Comparison of ENCODE assay signal across 8 cellular contexts in the genomic region with DNA sequence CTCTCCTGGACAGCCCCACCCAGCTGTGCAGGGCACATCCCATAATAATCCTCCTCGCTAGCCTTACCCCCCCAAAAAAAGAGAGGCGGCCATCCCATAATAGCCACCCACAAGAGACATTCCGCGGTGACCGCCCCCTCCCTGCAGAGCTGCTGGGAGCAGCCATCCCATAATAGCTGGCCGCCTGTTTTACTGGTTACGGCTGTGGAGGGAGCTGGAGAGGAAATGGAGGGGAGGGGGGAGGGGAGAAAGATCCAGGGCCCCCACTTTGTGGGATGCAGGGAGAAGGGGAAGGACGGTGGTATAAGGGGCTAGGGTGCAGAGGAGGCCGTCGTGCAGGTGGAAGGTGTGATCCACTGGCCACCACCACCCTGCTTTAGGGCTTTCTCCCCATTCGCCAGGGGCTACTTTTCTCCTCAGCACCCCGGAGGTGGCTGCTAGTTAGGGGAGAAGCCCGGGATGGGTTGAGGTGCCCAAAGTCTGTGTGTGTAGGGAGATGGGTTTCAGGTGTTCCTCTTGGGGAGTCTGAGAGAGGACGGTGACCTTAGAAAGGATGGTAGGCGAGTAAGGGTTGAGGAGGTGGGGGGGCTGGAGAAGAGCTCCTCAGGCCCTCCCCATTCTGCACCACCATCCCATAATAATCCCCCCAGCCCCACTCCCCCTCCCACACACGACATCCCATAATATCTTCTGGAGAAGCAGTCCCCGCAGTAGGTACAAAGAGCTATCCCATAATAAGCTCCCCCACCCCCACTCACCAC. TPM values are rescaled to one million over a fixed set of nuclear protein-coding genes. Genes with fewer than 3 reads are reported as not detected.
DNase-seq lines count a peak whose midpoint lies in the region; ATAC-seq, FAIRE-seq and TF ChIP-seq lines count a peak whose summit lies in the region.

No MANE protein-coding gene starts in this region.

- H3K27me3 Mint-ChIP-seq in astrocyte (ENCODE audit: low read depth, unreplicated experiment): no peaks in the 10 kb centered on the region

- 8 to 13% (median 12%) methylated on average over 16 to 17 of the region's 17 CpGs for WGBS in psoas muscle, 3 donors

- intact Hi-C loops in psoas muscle (cut with DNase I): no loop called here

- FAIRE-seq in astrocyte (lab: Jason Lieb, UNC): no peak

- peaks cover 0 to 2% (median 0%) of the 10 kb centered on the region in 11 experiments; a peak in 1 of 22 replicates for H4K20me1 ChIP-seq in BLaER1 treated with 17β-estradiol and CSF1 and Interleukin-3, amounts not matched to agents 10 nM and 100 nM
- H4K20me1 ChIP-seq in astrocyte (ENCODE audit: insufficient read depth, low read length): no peaks in the 10 kb centered on the region

- H3K27me3 ChIP-seq in BLaER1 treated with 17β-estradiol and CSF1 and Interleukin-3, amounts not matched to agents 10 nM and 100 nM: no peaks in the 10 kb centered on the region
- no peaks in the 10 kb centered on the region for H3K27me3 ChIP-seq in astrocyte (ENCODE audit: insufficient read depth, low read length)
- H3K27me3 ChIP-seq in psoas muscle (ENCODE audit: insufficient read depth in 3 of 3, low read length in 2 of 3): no peaks in the 10 kb centered on the region

- H3K9me3 ChIP-seq in BLaER1 treated with 17β-estradiol and CSF1 and Interleukin-3, amounts not matched to agents 10 nM and 100 nM (replicated peaks in 1 of 11): no peaks in the 10 kb centered on the region
- no peaks in the 10 kb centered on the region for H3K9me3 ChIP-seq in astrocyte (ENCODE audit: insufficient read depth, low read depth, low read length)
- no peaks in the 10 kb centered on the region for H3K9me3 ChIP-seq in psoas muscle

- DNase-seq in HFF-Myc (ENCODE audit: extremely low read depth, low read depth): peak; percentile 56
- peak; percentile 87 for DNase-seq in NCI-H526 treated with DMSO at 0.1 percent for 48 hours (lab: John Stamatoyannopoulos, UW)
- DNase-seq in astrocyte (ENCODE audit: low read depth): peak; percentile 74
- DNase-seq in hypothalamus (lab: John Stamatoyannopoulos, UW): peak in 48 of 51 donors; percentile 36 to 100 (median 76)
- DNase-seq in psoas muscle: peak; percentile 69 to 85
- no peak for DNase-seq in GM19240 (ENCODE audit: insufficient read length, low spot score)

- H3K9me3 Mint-ChIP-seq in astrocyte (ENCODE audit: unreplicated experiment): no peaks in the 10 kb centered on the region

- H3K79me2 ChIP-seq in astrocyte (ENCODE audit: insufficient read depth, low read length): no peaks in the 10 kb centered on the region

- H3K27ac Mint-ChIP-seq in astrocyte (ENCODE audit: unreplicated experiment): peak overlapping the region; percentile 53

- H3K9ac ChIP-seq in BLaER1 treated with 17β-estradiol and CSF1 and Interleukin-3, amounts not matched to agents 10 nM and 100 nM: peak overlapping the region; percentile 56 to 86 (median 69); a peak in 21 of 22 replicates
- H3K9ac ChIP-seq in astrocyte (ENCODE audit: low read length): peak overlapping the region; percentile 73

- peak overlapping the region; percentile 90 to 99 (median 96) for H3K4me2 ChIP-seq in BLaER1 treated with 17β-estradiol and CSF1 and Interleukin-3, amounts not matched to agents 10 nM and 100 nM
- peak overlapping the region; percentile 86 for H3K4me2 ChIP-seq in astrocyte (ENCODE audit: low read length)

- H3K36me3 ChIP-seq in BLaER1 treated with 17β-estradiol and CSF1 and Interleukin-3, amounts not matched to agents 10 nM and 100 nM: peaks cover 0 to 2% (median 0%) of the 10 kb centered on the region in 11 experiments; a peak in 1 of 22 replicates
- H3K36me3 ChIP-seq in astrocyte (ENCODE audit: insufficient read depth, low read length): no peaks in the 10 kb centered on the region
- H3K36me3 ChIP-seq in psoas muscle (ENCODE audit: insufficient read depth in 1 of 2, low read depth in 1 of 2): no peaks in the 10 kb centered on the region

- peak overlapping the region; percentile 79 for H2AFZ ChIP-seq in astrocyte (ENCODE audit: low read depth, low read length)

- peak overlapping the region; percentile 59 to 96 (median 79) for H3K27ac ChIP-seq in BLaER1 treated with 17β-estradiol and CSF1 and Interleukin-3, amounts not matched to agents 10 nM and 100 nM
- H3K27ac ChIP-seq in astrocyte (ENCODE audit: low read depth, low read length) (peak overlapping the region; percentile 79), psoas muscle (peak overlapping the region; percentile 72)

- peak in 3 of 4 donors; percentile 8 to 47 (median 18) for ATAC-seq in psoas muscle
- ATAC-seq in HG03460 (IDR thresholded peaks at IDR 0.05; ENCODE audit: unreplicated experiment): no peak

- no peaks in the 10 kb centered on the region for H3K36me3 Mint-ChIP-seq in astrocyte (ENCODE audit: low read depth, unreplicated experiment)

- no peak overlapping the region for H3K4me3 Mint-ChIP-seq in astrocyte (ENCODE audit: unreplicated experiment)

- H3K4me1 ChIP-seq in BLaER1 treated with 17β-estradiol and CSF1 and Interleukin-3, amounts not matched to agents 10 nM and 100 nM: peaks cover 68 to 88% (median 78%) of the 10 kb centered on the region in 10 experiments
- H3K4me1 ChIP-seq in astrocyte (ENCODE audit: insufficient read depth, low read length): peaks cover 21% of the 10 kb centered on the region
- peaks cover 13% of the 10 kb centered on the region for H3K4me1 ChIP-seq in psoas muscle

- H3K4me1 Mint-ChIP-seq in astrocyte (ENCODE audit: low read depth, unreplicated experiment): peaks cover 23% of the 10 kb centered on the region

- peak overlapping the region; percentile 20 to 59 (median 31); a peak in 13 of 20 replicates for H3K4me3 ChIP-seq in BLaER1 treated with 17β-estradiol and CSF1 and Interleukin-3, amounts not matched to agents 10 nM and 100 nM
- H3K4me3 ChIP-seq in HFF-Myc (replicated peaks; ENCODE audit: low read depth, low read length): no peak overlapping the region; the same call in 1 of the 2 replicates
- peak overlapping the region; percentile 38 for H3K4me3 ChIP-seq in astrocyte (ENCODE audit: insufficient read depth, low read depth, low read length)
- peak overlapping the region; percentile 25 for H3K4me3 ChIP-seq in psoas muscle

- TF ChIP-seq CTCF in HFF-Myc (IDR thresholded peaks at IDR 0.05; ENCODE audit: low read depth, low read length, missing control alignments): no peak
- TF ChIP-seq CTCF in astrocyte (IDR thresholded peaks at IDR 0.05; ENCODE audit: insufficient read depth, low read depth, low read length): no peak
- no peak for TF ChIP-seq CTCF in psoas muscle (IDR thresholded peaks at IDR 0.05)

RNA-seq across cellular contexts. Expression of gene CHD4, which starts 6.0 kb away (rescaled TPM):
- 319 and 329 TPM in 2 replicates for total RNA-seq in astrocyte
- total RNA-seq in psoas muscle: 100 to 1,000 TPM in 2 of 4 donors, 10 to 100 TPM in 2; 94.5 to 152 (median 112) TPM
- polyA plus RNA-seq in psoas muscle: 10 to 100 TPM; 62.5 to 90.0 (median 78.5) TPM

RNA-seq across cellular contexts. Expression of gene LPAR5, which starts 22.6 kb away (rescaled TPM):
- 0.73 and 0.89 TPM in 2 replicates for total RNA-seq in astrocyte
- total RNA-seq in psoas muscle: under 1 TPM; 0.30 to 0.60 (median 0.39) TPM
- polyA plus RNA-seq in psoas muscle: under 1 TPM; 0.04 to 0.20 (median 0.05) TPM

RNA-seq across cellular contexts. Expression of gene ACRBP, which starts 34.0 kb away (rescaled TPM):
- total RNA-seq in astrocyte (0.54 and 0.60 TPM in 2 replicates), psoas muscle (under 1 TPM; 0.44 to 0.99 (median 0.86) TPM)
- polyA plus RNA-seq in psoas muscle: under 1 TPM in 2 of 3 donors, not detected in 1; 0.29 to 0.82 TPM

RNA-seq across cellular contexts. Expression of gene NOP2, which starts 45.1 kb away (rescaled TPM):
- 53.1 and 66.8 TPM in 2 replicates for total RNA-seq in astrocyte
- 10 to 100 TPM; 29.8 to 62.2 (median 52.9) TPM for total RNA-seq in psoas muscle
- 10 to 100 TPM; 44.1 to 67.0 (median 66.4) TPM for polyA plus RNA-seq in psoas muscle

RNA-seq across cellular contexts. Expression of gene ING4, which starts 49.7 kb away (rescaled TPM):
- total RNA-seq in astrocyte (30.9 and 34.8 TPM in 2 replicates), psoas muscle (10 to 100 TPM; 12.7 to 29.6 (median 16.9) TPM)
- polyA plus RNA-seq in psoas muscle: 10 to 100 TPM; 20.7 to 35.6 (median 25.7) TPM
